Comparison of ENCODE assay signal across 13 cellular contexts in genomic region chr7:1978656-1979590, GRCh38.
"Had no signal": no experiment of that assay in that cellular context is flagged by ENCODE, and none has a peak within 500 bp of the region (broad histone marks: within the 10 kb centered on the region; RNA-seq: fewer than 3 reads in every experiment).

No MANE protein-coding gene starts in this region.

- H3K27me3 Mint-ChIP-seq: activated CD8-positive, alpha-beta memory T cell treated with anti-CD3 and anti-CD28 coated beads, Interleukin-2, amount 10 ng/mL, durations not matched to agents 7 days and 5 days; activated T-cell treated with anti-CD3 and anti-CD28 coated beads, Interleukin-2, amount 50 U/mL, for 24 hours had no signal

- H3K4me3 ChIP-seq: cardiac muscle cell, coronary artery, tibial nerve had no signal

- H3K27ac Mint-ChIP-seq: activated CD8-positive, alpha-beta memory T cell treated with anti-CD3 and anti-CD28 coated beads, Interleukin-2, amount 10 ng/mL, durations not matched to agents 7 days and 5 days; activated T-cell treated with anti-CD3 and anti-CD28 coated beads, Interleukin-2, amount 50 U/mL, for 24 hours; nephron progenitor cell; T-helper 1 cell treated with Interleukin-12 subunit alpha and Interleukin-12 subunit beta and Interleukin-4 antibody, amounts not matched to agents 30 μg/mL and 1 μg/mL, for 36 hours had no signal

- H3K4me3 Mint-ChIP-seq: activated CD8-positive, alpha-beta memory T cell treated with anti-CD3 and anti-CD28 coated beads, Interleukin-2, amount 10 ng/mL, durations not matched to agents 7 days and 5 days; activated T-cell treated with anti-CD3 and anti-CD28 coated beads, Interleukin-2, amount 50 U/mL, for 24 hours; nephron progenitor cell; T-helper 1 cell treated with Interleukin-12 subunit alpha and Interleukin-12 subunit beta and Interleukin-4 antibody, amounts not matched to agents 30 μg/mL and 1 μg/mL, for 36 hours had no signal

- H3K27me3 ChIP-seq: cardiac muscle cell, tibial nerve had no signal

- H3K36me3 ChIP-seq: cardiac muscle cell had no signal

- H3K4me1 Mint-ChIP-seq: activated CD8-positive, alpha-beta memory T cell treated with anti-CD3 and anti-CD28 coated beads, Interleukin-2, amount 10 ng/mL, durations not matched to agents 7 days and 5 days had no signal

- ATAC-seq: activated CD8-positive, alpha-beta memory T cell treated with anti-CD3 and anti-CD28 coated beads, Interleukin-2, amount 10 ng/mL, durations not matched to agents 7 days and 5 days; SK-N-SH treated with all-trans-retinoic acid at 6 μM for 48 hours had no signal

- H3K27ac ChIP-seq: cardiac muscle cell, coronary artery, tibial nerve had no signal

- H3K4me1 ChIP-seq: tibial nerve had no signal

- H3K9me3 Mint-ChIP-seq: activated T-cell treated with anti-CD3 and anti-CD28 coated beads, Interleukin-2, amount 50 U/mL, for 24 hours; T-helper 1 cell treated with Interleukin-12 subunit alpha and Interleukin-12 subunit beta and Interleukin-4 antibody, amounts not matched to agents 30 μg/mL and 1 μg/mL, for 36 hours had no signal

- DNase-seq: activated CD8-positive, alpha-beta memory T cell treated with anti-CD3 and anti-CD28 coated beads, Interleukin-2, amount 10 ng/mL, durations not matched to agents 7 days and 5 days; activated gamma-delta T cell treated with Interleukin-2 at 50 U/mL for 16 hours; activated T-cell treated with anti-CD3 and anti-CD28 coated beads, Interleukin-2, amount 50 U/mL, for 24 hours; effector CD8-positive, alpha-beta T cell; hypothalamus; mammary epithelial cell; stimulated activated CD4-positive, alpha-beta T cell treated with anti-CD3 and anti-CD28 coated beads, Interleukin-4, amount 100 ng/mL, for 4 hours had no signal
